9 cellular contexts compared by ENCODE assay signal in the genomic region with DNA sequence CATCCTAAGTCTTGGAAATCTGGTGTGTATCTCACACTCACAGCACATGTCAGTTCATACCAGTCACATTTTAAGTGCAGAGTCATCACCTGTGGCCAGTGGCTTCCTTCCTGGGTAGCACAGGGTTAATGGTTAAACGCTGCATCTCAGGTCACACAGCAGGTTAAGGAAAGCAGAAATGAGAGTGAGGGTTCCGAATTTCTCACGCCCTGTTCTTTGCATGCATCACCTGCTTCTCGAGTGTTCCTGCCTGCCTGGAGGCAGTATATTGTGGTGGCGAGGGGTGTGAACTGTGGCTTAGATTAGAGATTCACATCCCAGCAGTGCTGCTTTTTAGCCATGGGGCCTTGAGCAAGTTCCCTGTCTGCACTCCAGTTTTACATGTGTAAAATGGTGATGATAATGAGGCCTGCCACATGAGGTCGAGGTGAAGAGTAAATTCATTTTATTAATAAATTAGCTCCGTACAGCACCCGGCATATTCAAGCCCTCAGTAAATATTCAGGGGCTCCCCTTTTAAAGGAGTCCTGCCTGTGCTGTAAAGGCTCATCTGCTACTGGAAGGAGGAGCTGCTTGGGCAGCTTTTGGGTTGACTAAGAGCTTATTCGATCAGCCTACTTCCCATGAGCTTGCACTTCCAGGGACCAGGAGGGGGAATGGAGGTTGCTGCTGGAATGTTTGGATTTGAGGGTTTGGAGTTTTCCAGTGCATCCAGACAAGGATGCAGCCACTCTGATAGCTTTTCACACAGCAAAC.
DNase-seq lines count a peak whose midpoint lies in the region; ATAC-seq and TF ChIP-seq lines count a peak whose summit lies in the region.
"Had no signal": no experiment of that assay in that cellular context is flagged by ENCODE, and none has a peak within 500 bp of the region (broad histone marks: within the 10 kb centered on the region; RNA-seq: fewer than 3 reads in every experiment).

No MANE protein-coding gene starts in this region.

- ATAC-seq in GM18511 (IDR thresholded peaks at IDR 0.05; ENCODE audit: unreplicated experiment) (peak; percentile 98), GM21717 (IDR thresholded peaks at IDR 0.05; ENCODE audit: unreplicated experiment) (peak; percentile 99), right lobe of liver (peak in 3 of 4 donors; percentile 28 to 62 (median 33)), Right ventricle myocardium inferior (no peak), upper lobe of left lung (ENCODE audit: low FRiP score in 2 of 2) (no peak)

- H3K4me1 ChIP-seq in right lobe of liver (peaks cover 0 to 8% (median 0%) of the 10 kb centered on the region in 4 donors), upper lobe of left lung (no peaks in the 10 kb centered on the region)

- intact Hi-C loops in right lobe of liver (cut with DNase I): no loop called here
- intact Hi-C loops in Right ventricle myocardium inferior (cut with DNase I): no loop called here
- intact Hi-C loops in activated CD4-positive, alpha-beta T cell treated with anti-CD3 and anti-CD28 coated beads, Interleukin-2, amount 10 ng/mL, durations not matched to agents 24 days and 14 days (cut with micrococcal nuclease): no loop called here

- H3K27me3 ChIP-seq in right lobe of liver: no peaks in the 10 kb centered on the region
- no peaks in the 10 kb centered on the region for H3K27me3 ChIP-seq in upper lobe of left lung

- WGBS in right lobe of liver (ENCODE audit: insufficient coverage, low coverage, low lambda C conversion rate, missing lambda C conversion rate): 45% methylated on average over 9 of the region's 9 CpGs
- 65 to 66% methylated on average over 9 of the region's 9 CpGs for WGBS in upper lobe of left lung, 2 donors

- TF ChIP-seq POLR2A in right lobe of liver (IDR thresholded peaks at IDR 0.05): no peak
- TF ChIP-seq POLR2A in upper lobe of left lung (IDR thresholded peaks at IDR 0.05): no peak

- TF ChIP-seq CTCF in right lobe of liver (IDR thresholded peaks at IDR 0.05): no peak
- TF ChIP-seq CTCF in upper lobe of left lung (IDR thresholded peaks at IDR 0.05): no peak

- no peak overlapping the region for H3K27ac ChIP-seq in right lobe of liver
- no peak overlapping the region for H3K27ac ChIP-seq in upper lobe of left lung
- H3K27ac ChIP-seq: HL-60 had no signal

- no peaks in the 10 kb centered on the region for H3K36me3 ChIP-seq in right lobe of liver
- H3K36me3 ChIP-seq in upper lobe of left lung: peaks cover 0 to 56% (median 10%) of the 10 kb centered on the region in 4 donors

- TF ChIP-seq EP300 in upper lobe of left lung (IDR thresholded peaks at IDR 0.05): no peak

- H3K4me3 ChIP-seq in right lobe of liver (no peak overlapping the region), upper lobe of left lung (no peak overlapping the region)

- H3K9me3 Mint-ChIP-seq in activated CD4-positive, alpha-beta T cell treated with anti-CD3 and anti-CD28 coated beads, Interleukin-2, amount 10 ng/mL, durations not matched to agents 24 days and 14 days: peaks cover 8% of the 10 kb centered on the region

- H3K27ac Mint-ChIP-seq in activated CD4-positive, alpha-beta T cell treated with anti-CD3 and anti-CD28 coated beads, Interleukin-2, amount 10 ng/mL, durations not matched to agents 24 days and 14 days: no peak overlapping the region

- H3K36me3 Mint-ChIP-seq in activated CD4-positive, alpha-beta T cell treated with anti-CD3 and anti-CD28 coated beads, Interleukin-2, amount 10 ng/mL, durations not matched to agents 24 days and 14 days (ENCODE audit: low read depth): peaks cover 54% of the 10 kb centered on the region

- H3K27me3 Mint-ChIP-seq in activated CD4-positive, alpha-beta T cell treated with anti-CD3 and anti-CD28 coated beads, Interleukin-2, amount 10 ng/mL, durations not matched to agents 24 days and 14 days: no peaks in the 10 kb centered on the region

- H3K4me3 Mint-ChIP-seq in activated CD4-positive, alpha-beta T cell treated with anti-CD3 and anti-CD28 coated beads, Interleukin-2, amount 10 ng/mL, durations not matched to agents 24 days and 14 days: no peak overlapping the region

- peaks cover 7% of the 10 kb centered on the region for H3K4me1 Mint-ChIP-seq in activated CD4-positive, alpha-beta T cell treated with anti-CD3 and anti-CD28 coated beads, Interleukin-2, amount 10 ng/mL, durations not matched to agents 24 days and 14 days

- DNase-seq in HK-2 (ENCODE audit: unreplicated experiment) (peak; percentile 76), right lobe of liver (no peak), Kasumi-1 (lab: John Stamatoyannopoulos, UW) (no peak), Right ventricle myocardium inferior (ENCODE audit: missing footprints) (no peak), upper lobe of left lung (no peak)
- no peak for DNase-seq in activated CD4-positive, alpha-beta T cell treated with anti-CD3 and anti-CD28 coated beads, Interleukin-2, amount 10 ng/mL, durations not matched to agents 24 days and 14 days

- H3K9me3 ChIP-seq in right lobe of liver (no peaks in the 10 kb centered on the region), upper lobe of left lung (no peaks in the 10 kb centered on the region)

Comparison
In these comparisons a context has a peak if more than half of its experiments do, and no peak if none do; other contexts are left out.
1. ATAC-seq: peak in GM18511 (single experiment), GM21717 (single experiment) and right lobe of liver (3 of 4); none in Right ventricle myocardium inferior (single experiment) and upper lobe of left lung (0 of 2).